15 cellular contexts compared by ENCODE assay signal in genomic region chr3:194224937-194225422, GRCh38.
A peak's percentile ranks its signal among the peaks of the same experiment; 100 is the strongest.
DNase-seq lines count a peak whose midpoint lies in the region; ATAC-seq and TF ChIP-seq lines count a peak whose summit lies in the region.
"Had no signal": no experiment of that assay in that cellular context is flagged by ENCODE, and none has a peak within 500 bp of the region (broad histone marks: within the 10 kb centered on the region; RNA-seq: fewer than 3 reads in every experiment).

No MANE protein-coding gene starts in this region.

- H3K4me1 Mint-ChIP-seq in brain (peaks cover 37% of the 10 kb centered on the region), nephron (peaks cover 39% of the 10 kb centered on the region)

- H3K4me3 Mint-ChIP-seq in brain (no peak overlapping the region), nephron (no peak overlapping the region)
- H3K4me3 Mint-ChIP-seq: activated CD4-positive, alpha-beta T cell treated with anti-CD3 and anti-CD28 coated beads, Interleukin-2, amount 10 ng/mL, durations not matched to agents 24 days and 14 days; central memory CD8-positive, alpha-beta T cell had no signal

- TF ChIP-seq CTCF in brain (conservative IDR thresholded peaks at IDR 0.05) (no peak), nephron (IDR thresholded peaks at IDR 0.05; ENCODE audit: unreplicated experiment in 3 of 3) (no peak)

- H3K27ac Mint-ChIP-seq in brain, result peak overlapping the region in 3 of 5 experiments; percentile 30 to 79 (median 64)
- H3K27ac Mint-ChIP-seq in nephron, result peak overlapping the region in 2 of 3 experiments; percentile 25 to 58
- H3K27ac Mint-ChIP-seq: activated CD4-positive, alpha-beta T cell treated with anti-CD3 and anti-CD28 coated beads, Interleukin-2, amount 10 ng/mL, durations not matched to agents 24 days and 14 days had no signal

- no peak for ATAC-seq in HG03439 (IDR thresholded peaks at IDR 0.05; ENCODE audit: unreplicated experiment)
- no peak for ATAC-seq in GM19463 (IDR thresholded peaks at IDR 0.05; ENCODE audit: unreplicated experiment)
- ATAC-seq in HG03442 (IDR thresholded peaks at IDR 0.05; ENCODE audit: unreplicated experiment), result no peak

- DNase-seq in ELF-1 (ENCODE audit: low read depth, low spot score) (peak; percentile 73), Kasumi-1 (lab: John Stamatoyannopoulos, UW) (peak; percentile 38 to 66), dedifferentiated amniotic fluid mesenchymal stem cell (ENCODE audit: extremely low spot score) (no peak)
- DNase-seq: activated CD4-positive, alpha-beta T cell treated with anti-CD3 and anti-CD28 coated beads, Interleukin-2, amount 10 ng/mL, durations not matched to agents 24 days and 14 days; amniotic stem cell; effector CD8-positive, alpha-beta T cell; immature natural killer cell; NCI-H1048; psoas muscle had no signal

- no peaks in the 10 kb centered on the region for H3K36me3 Mint-ChIP-seq in brain
- H3K36me3 Mint-ChIP-seq in nephron (ENCODE audit: low read depth), result peaks cover 4% of the 10 kb centered on the region

- peaks cover 13% of the 10 kb centered on the region for H3K27me3 Mint-ChIP-seq in brain
- peaks cover 57% of the 10 kb centered on the region for H3K27me3 Mint-ChIP-seq in nephron (ENCODE audit: low read depth)

- H3K9me3 Mint-ChIP-seq in brain, result peaks cover 0 to 17% (median 8%) of the 10 kb centered on the region in 5 experiments
- H3K9me3 Mint-ChIP-seq in nephron, result no peaks in the 10 kb centered on the region
- H3K9me3 Mint-ChIP-seq: activated CD4-positive, alpha-beta T cell treated with anti-CD3 and anti-CD28 coated beads, Interleukin-2, amount 10 ng/mL, durations not matched to agents 24 days and 14 days; central memory CD8-positive, alpha-beta T cell; immature natural killer cell had no signal
